8 cellular contexts compared by ENCODE assay signal in genomic region chr6:52517502-52518278, GRCh38. TPM values are rescaled to one million over a fixed set of nuclear protein-coding genes. Genes with fewer than 3 reads are reported as not detected.
DNase-seq lines count a peak whose midpoint lies in the region; ATAC-seq and TF ChIP-seq lines count a peak whose summit lies in the region.

No MANE protein-coding gene starts in this region.

- TF ChIP-seq CTCF in AG04449 (IDR thresholded peaks at IDR 0.05; ENCODE audit: insufficient read depth, low read length, missing control alignments) (no peak), RWPE2 (IDR thresholded peaks at IDR 0.05; ENCODE audit: poor library complexity, severe bottlenecking) (no peak), dorsolateral prefrontal cortex (IDR thresholded peaks at IDR 0.05 in 54 of 56, conservative IDR thresholded peaks at IDR 0.05 in 2 of 56; ENCODE audit: low read depth in 1 of 56, partially characterized antibody in 56 of 56) (peak in 4 of 56 donors; percentile 10 to 30 (median 22)), lower lobe of right lung (IDR thresholded peaks at IDR 0.05) (no peak)

- no peaks in the 10 kb centered on the region for H3K27me3 ChIP-seq in RWPE2 (ENCODE audit: insufficient read depth, poor library complexity, severe bottlenecking)
- no peaks in the 10 kb centered on the region for H3K27me3 ChIP-seq in dorsolateral prefrontal cortex
- no peaks in the 10 kb centered on the region for H3K27me3 ChIP-seq in lower lobe of right lung (ENCODE audit: low read depth)

- ATAC-seq in GM18867 (IDR thresholded peaks at IDR 0.05; ENCODE audit: unreplicated experiment) (peak; percentile 90), HG03159 (IDR thresholded peaks at IDR 0.05; ENCODE audit: unreplicated experiment) (peak; percentile 63), RWPE2 (ENCODE audit: low read depth) (peak; percentile 87), lower lobe of right lung (peak; percentile 76 to 82)

- peak overlapping the region; percentile 96 for H3K27ac ChIP-seq in RWPE2 (ENCODE audit: poor library complexity, severe bottlenecking)
- peak overlapping the region; percentile 32 to 98 (median 84) for H3K27ac ChIP-seq in dorsolateral prefrontal cortex
- H3K27ac ChIP-seq in lower lobe of right lung = peak overlapping the region; percentile 70

- H3K9me3 ChIP-seq in RWPE2 (ENCODE audit: severe bottlenecking) = no peaks in the 10 kb centered on the region
- H3K9me3 ChIP-seq in lower lobe of right lung = no peaks in the 10 kb centered on the region

- POLR2A ChIA-PET in AG04449 (lab: Yijun Ruan, JAX) = interaction anchor here (0.6 to 1.3 kb wide), 4 partner anchors 9 to 78 kb away, joined by 3 to 4 read pairs (median 4); no protein-coding TSS in a partner anchor

- DNase-seq in AG04449 (ENCODE audit: low read depth, low spot score) = no peak
- DNase-seq in RWPE2 (ENCODE audit: low spot score) = peak; percentile 90
- peak in 9 of 10 donors; percentile 50 to 95 (median 82) for DNase-seq in dorsolateral prefrontal cortex
- no peak for DNase-seq in lower lobe of right lung
- peak; percentile 59 for DNase-seq in stimulated activated CD8-positive, alpha-beta memory T cell treated with anti-CD3 and anti-CD28 coated beads, Interleukin-4, amount 100 ng/mL, for 48 hours
- no peak for DNase-seq in T-helper 9 cell

- H3K4me1 ChIP-seq in RWPE2 (ENCODE audit: insufficient read depth, poor library complexity, severe bottlenecking) = peaks cover 60% of the 10 kb centered on the region
- H3K4me1 ChIP-seq in lower lobe of right lung = peaks cover 50% of the 10 kb centered on the region

- H3K4me3 ChIP-seq in AG04449 (ENCODE audit: low read depth, low read length) (peak overlapping the region; percentile 12; the same call in 1 of the 2 replicates), RWPE2 (ENCODE audit: severe bottlenecking) (no peak overlapping the region), dorsolateral prefrontal cortex (peak overlapping the region in 36 of 59 donors; percentile 2 to 49 (median 24)), lower lobe of right lung (no peak overlapping the region)

- CTCF ChIA-PET in AG04449 (lab: Yijun Ruan, JAX) = interaction anchor here (1.0 to 1.4 kb wide), 2 partner anchors 14 to 144 kb away, joined by 3 read pairs; no protein-coding TSS in a partner anchor

- intact Hi-C loops in dorsolateral prefrontal cortex (cut with DNase I) (loop anchor here (5.0 kb wide), 4 partner anchors 60 to 135 kb away; partner anchors contain the start of gene TRAM2 (in 2 of the 2)), lower lobe of right lung (cut with DNase I) (no loop called here)

- H3K36me3 ChIP-seq in RWPE2 (ENCODE audit: low read depth) (peaks cover 28% of the 10 kb centered on the region), lower lobe of right lung (peaks cover 25% of the 10 kb centered on the region)

RNA-seq across cellular contexts. Expression of gene TRAM2, which starts 59.2 kb away (rescaled TPM):
- total RNA-seq in dorsolateral prefrontal cortex (1 to 10 TPM; 2.9 to 8.9 (median 5.2) TPM), lower lobe of right lung (21.9 TPM)

Comparison
In these comparisons a context has a peak if more than half of its experiments do, and no peak if none do; other contexts are left out.
1. DNase-seq: peak in RWPE2 (single experiment), dorsolateral prefrontal cortex (9 of 10) and stimulated activated CD8-positive, alpha-beta memory T cell treated with anti-CD3 and anti-CD28 coated beads, Interleukin-4, amount 100 ng/mL, for 48 hours (single experiment); none in AG04449 (single experiment), lower lobe of right lung (single experiment) and T-helper 9 cell (single experiment).
2. H3K4me3 ChIP-seq: peak in AG04449 (single experiment) and dorsolateral prefrontal cortex (36 of 59); none in RWPE2 (single experiment) and lower lobe of right lung (single experiment).
3. Peak in every context shown above with its lines, with median percentiles within 50 percentile points of each other: ATAC-seq and H3K27ac ChIP-seq.